ENCODE assay signal across 28 cellular contexts in genomic region chr13:107252021-107252420, GRCh38.
"Had no signal": no experiment of that assay in that cellular context is flagged by ENCODE, and none has a peak within 500 bp of the region (broad histone marks: within the 10 kb centered on the region; RNA-seq: fewer than 3 reads in every experiment).

No MANE protein-coding gene starts in this region.

- H3K27ac ChIP-seq: heart right ventricle, hepatocyte, left lung, neutrophil, parathyroid adenoma, right atrium auricular region, skin epidermis, stomach, testis, thyroid gland, transverse colon, upper lobe of left lung, vagina had no signal

- H3K36me3 Mint-ChIP-seq: naive thymus-derived CD4-positive, alpha-beta T cell; natural killer cell treated with Interleukin-12 subunit alpha and Interleukin-12 subunit beta and Interleukin-15 and Interleukin-18, amount 100 ng/mL, for 72 hours; stimulated activated naive B cell treated with anti-CD40 and anti-IgM and Interleukin-4, amounts not matched to agents 10 μg/mL and 1 μg/mL and 100 μg/mL, for 72 hours had no signal

- DNase-seq: heart right ventricle; left cardiac atrium; left lung; midbrain; mucosa of descending colon; naive thymus-derived CD4-positive, alpha-beta T cell; occipital lobe; stimulated activated CD4-positive, alpha-beta T cell treated with anti-CD3 and anti-CD28 coated beads, Interleukin-12 subunit alpha, Interleukin-12 subunit beta, amount 100 ng/mL, for 4 hours; stimulated activated CD4-positive, alpha-beta T cell treated with anti-CD3 and anti-CD28 coated beads, Interleukin-15, amount 100 ng/mL, for 24 hours; stimulated activated CD4-positive, alpha-beta T cell treated with anti-CD3 and anti-CD28 coated beads, Interleukin-2, amount 100 ng/mL, for 24 hours; stimulated activated CD4-positive, alpha-beta T cell treated with anti-CD3 and anti-CD28 coated beads, Interleukin-4, amount 100 ng/mL, for 1 hour; stimulated activated naive B cell treated with anti-CD40 and anti-IgM and Interleukin-4, amounts not matched to agents 10 μg/mL and 1 μg/mL and 100 μg/mL, for 72 hours; stimulated activated naive CD8-positive, alpha-beta T cell treated with anti-CD3 and anti-CD28 coated beads, Interleukin-15, Interleukin-2, amounts not matched to agents 100 U/mL and 50 U/mL, for 24 hours; stomach; testis; thyroid gland; transverse colon; upper lobe of left lung had no signal

- H3K27ac Mint-ChIP-seq: naive thymus-derived CD4-positive, alpha-beta T cell; natural killer cell treated with Interleukin-12 subunit alpha and Interleukin-12 subunit beta and Interleukin-15 and Interleukin-18, amount 100 ng/mL, for 72 hours; stimulated activated naive B cell treated with anti-CD40 and anti-IgM and Interleukin-4, amounts not matched to agents 10 μg/mL and 1 μg/mL and 100 μg/mL, for 72 hours had no signal

- H3K4me1 Mint-ChIP-seq: naive thymus-derived CD4-positive, alpha-beta T cell; stimulated activated naive B cell treated with anti-CD40 and anti-IgM and Interleukin-4, amounts not matched to agents 10 μg/mL and 1 μg/mL and 100 μg/mL, for 72 hours had no signal

- H3K9me3 ChIP-seq: heart right ventricle, left lung, mucosa of descending colon, neutrophil, right atrium auricular region, stomach, testis, thyroid gland, transverse colon, upper lobe of left lung, vagina had no signal

- H3K36me3 ChIP-seq: heart right ventricle, left lung, neutrophil, right atrium auricular region, stomach, thyroid gland, transverse colon, upper lobe of left lung, vagina had no signal

- H3K27me3 ChIP-seq: heart right ventricle, hepatocyte, left lung, neutrophil, right atrium auricular region, stomach, testis, thyroid gland, transverse colon, upper lobe of left lung, vagina had no signal

- H2AFZ ChIP-seq: hepatocyte, parathyroid adenoma had no signal

- H3K4me3 ChIP-seq: heart right ventricle, hepatocyte, left lung, lung, mucosa of descending colon, right atrium auricular region, skin epidermis, stomach, testis, thyroid gland, transverse colon, upper lobe of left lung, vagina had no signal

- H3K9me3 Mint-ChIP-seq: neural crest cell; stimulated activated naive B cell treated with anti-CD40 and anti-IgM and Interleukin-4, amounts not matched to agents 10 μg/mL and 1 μg/mL and 100 μg/mL, for 72 hours had no signal

- ATAC-seq: heart right ventricle; left cardiac atrium; mucosa of descending colon; naive thymus-derived CD4-positive, alpha-beta T cell; natural killer cell treated with Interleukin-12 subunit alpha and Interleukin-12 subunit beta and Interleukin-15 and Interleukin-18, amount 100 ng/mL, for 72 hours; sciatic nerve; stimulated activated naive B cell treated with anti-CD40 and anti-IgM and Interleukin-4, amounts not matched to agents 10 μg/mL and 1 μg/mL and 100 μg/mL, for 72 hours; stimulated activated naive CD8-positive, alpha-beta T cell treated with anti-CD3 and anti-CD28 coated beads, Interleukin-15, Interleukin-2, amounts not matched to agents 100 U/mL and 50 U/mL, for 24 hours had no signal

- H3K9ac ChIP-seq: parathyroid adenoma had no signal

- H3K4me1 ChIP-seq: heart right ventricle, left lung, parathyroid adenoma, right atrium auricular region, stomach, testis, thyroid gland, transverse colon, upper lobe of left lung, vagina had no signal

- H3K27me3 Mint-ChIP-seq: stimulated activated naive B cell treated with anti-CD40 and anti-IgM and Interleukin-4, amounts not matched to agents 10 μg/mL and 1 μg/mL and 100 μg/mL, for 72 hours had no signal

- H3K4me3 Mint-ChIP-seq: naive thymus-derived CD4-positive, alpha-beta T cell; natural killer cell treated with Interleukin-12 subunit alpha and Interleukin-12 subunit beta and Interleukin-15 and Interleukin-18, amount 100 ng/mL, for 72 hours; neural crest cell; stimulated activated naive B cell treated with anti-CD40 and anti-IgM and Interleukin-4, amounts not matched to agents 10 μg/mL and 1 μg/mL and 100 μg/mL, for 72 hours had no signal

- H3K4me2 ChIP-seq: hepatocyte had no signal
